16 cellular contexts compared by ENCODE assay signal in the genomic region with DNA sequence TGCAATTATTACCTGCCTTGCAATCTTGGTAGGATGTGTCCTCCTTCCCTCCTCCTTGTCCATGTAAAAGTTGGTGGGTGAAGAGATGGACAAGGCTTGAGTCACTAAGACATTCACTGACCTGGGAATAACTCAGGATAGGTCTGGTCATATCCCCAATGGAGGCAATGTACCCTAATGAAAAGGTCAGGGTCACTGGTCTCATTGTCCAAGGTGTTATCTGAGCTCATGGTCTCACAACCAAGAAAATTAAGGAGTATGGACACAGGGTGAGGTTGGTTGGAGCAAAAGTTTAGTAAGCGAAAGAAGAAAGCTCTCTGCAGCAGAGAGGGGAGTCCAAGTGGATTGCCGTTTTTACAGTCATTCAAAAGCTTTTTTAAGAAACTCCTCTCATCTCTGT.
DNase-seq lines count a peak whose midpoint lies in the region; ATAC-seq and TF ChIP-seq lines count a peak whose summit lies in the region.
"Had no signal": no experiment of that assay in that cellular context is flagged by ENCODE, and none has a peak within 500 bp of the region (broad histone marks: within the 10 kb centered on the region; RNA-seq: fewer than 3 reads in every experiment).

No MANE protein-coding gene starts in this region.

- peaks cover 42% of the 10 kb centered on the region for H3K9me3 Mint-ChIP-seq in WTC11
- peaks cover 18 to 25% of the 10 kb centered on the region in 2 donors for H3K9me3 Mint-ChIP-seq in stimulated activated naive B cell treated with anti-CD40 and anti-IgM and Interleukin-4, amounts not matched to agents 10 μg/mL and 1 μg/mL and 100 μg/mL, for 72 hours

- no peak overlapping the region for H4K91ac ChIP-seq in trophoblast cell (ENCODE audit: low read depth, low read length)

- H3K4me3 ChIP-seq in heart right ventricle (no peak overlapping the region), mesendoderm (ENCODE audit: low read length) (no peak overlapping the region), trophoblast cell (ENCODE audit: low read depth, low read length) (no peak overlapping the region), tibial artery (no peak overlapping the region)
- H3K4me3 ChIP-seq: A549 had no signal

- no peak overlapping the region for H2BK15ac ChIP-seq in mesendoderm (replicated peaks; ENCODE audit: low read depth)

- no peak overlapping the region for H3K9ac ChIP-seq in mesendoderm (ENCODE audit: low read length)
- peak overlapping the region; percentile 2 for H3K9ac ChIP-seq in trophoblast cell (ENCODE audit: low read length)

- CTCF ChIA-PET in WTC11 (lab: Charles Lee) = interaction anchor here (0.6 to 1.0 kb wide), 2 partner anchors 16 to 203 kb away, joined by 3 read pairs; no protein-coding TSS in a partner anchor

- H3K4me3 Mint-ChIP-seq in WTC11 = no peak overlapping the region
- no peak overlapping the region for H3K4me3 Mint-ChIP-seq in stimulated activated naive B cell treated with anti-CD40 and anti-IgM and Interleukin-4, amounts not matched to agents 10 μg/mL and 1 μg/mL and 100 μg/mL, for 72 hours
- H3K4me3 Mint-ChIP-seq: CD14-positive monocyte; CD8-positive, alpha-beta T cell; IgD-negative memory B cell had no signal

- peaks cover 42% of the 10 kb centered on the region for H3K36me3 Mint-ChIP-seq in WTC11
- peaks cover 9 to 20% of the 10 kb centered on the region in 2 donors for H3K36me3 Mint-ChIP-seq in stimulated activated naive B cell treated with anti-CD40 and anti-IgM and Interleukin-4, amounts not matched to agents 10 μg/mL and 1 μg/mL and 100 μg/mL, for 72 hours
- H3K36me3 Mint-ChIP-seq: CD14-positive monocyte had no signal

- H4K12ac ChIP-seq in trophoblast cell (ENCODE audit: low read depth, low read length) = no peak overlapping the region

- no peak overlapping the region for H3K23ac ChIP-seq in mesendoderm (ENCODE audit: low read length)
- no peak overlapping the region for H3K23ac ChIP-seq in trophoblast cell (ENCODE audit: low read length)

- H3K79me1 ChIP-seq in mesendoderm (ENCODE audit: low read length) (no peaks in the 10 kb centered on the region), trophoblast cell (ENCODE audit: low read length) (no peaks in the 10 kb centered on the region)

- no peak overlapping the region for H3K4me2 ChIP-seq in mesendoderm (ENCODE audit: low read length)
- H3K4me2 ChIP-seq in trophoblast cell (ENCODE audit: low read length) = no peak overlapping the region
- H3K4me2 ChIP-seq: A549 had no signal

- H3K27ac Mint-ChIP-seq in WTC11 = peak overlapping the region; percentile 10
- no peak overlapping the region for H3K27ac Mint-ChIP-seq in stimulated activated naive B cell treated with anti-CD40 and anti-IgM and Interleukin-4, amounts not matched to agents 10 μg/mL and 1 μg/mL and 100 μg/mL, for 72 hours
- H3K27ac Mint-ChIP-seq: CD14-positive monocyte; CD8-positive, alpha-beta T cell; IgD-negative memory B cell had no signal

- H3K79me2 ChIP-seq in mesendoderm (ENCODE audit: control insufficient read depth, insufficient read depth, low read length) = no peaks in the 10 kb centered on the region
- H3K79me2 ChIP-seq in trophoblast cell (ENCODE audit: control insufficient read depth, insufficient read depth, low read length, poor library complexity) = no peaks in the 10 kb centered on the region

- H3K27me3 Mint-ChIP-seq in WTC11 (ENCODE audit: low read depth) = no peaks in the 10 kb centered on the region; the same call in 1 of the 2 replicates
- H3K27me3 Mint-ChIP-seq in stimulated activated naive B cell treated with anti-CD40 and anti-IgM and Interleukin-4, amounts not matched to agents 10 μg/mL and 1 μg/mL and 100 μg/mL, for 72 hours = no peaks in the 10 kb centered on the region
- H3K27me3 Mint-ChIP-seq: IgD-negative memory B cell had no signal

- H3K14ac ChIP-seq in trophoblast cell (ENCODE audit: low read length) = no peak overlapping the region

- H2BK120ac ChIP-seq in mesendoderm (ENCODE audit: low read depth, low read length) (no peak overlapping the region), trophoblast cell (ENCODE audit: insufficient read depth, low read length, poor library complexity) (no peak overlapping the region)

- no peak overlapping the region for H2AK5ac ChIP-seq in mesendoderm (ENCODE audit: low read length)
- no peak overlapping the region for H2AK5ac ChIP-seq in trophoblast cell (ENCODE audit: low read length)

- H3K4me1 ChIP-seq in heart right ventricle = peaks cover 0 to 5% (median 0%) of the 10 kb centered on the region in 9 donors
- peaks cover 2% of the 10 kb centered on the region for H3K4me1 ChIP-seq in mesendoderm (ENCODE audit: control insufficient read depth, low read depth, low read length)
- H3K4me1 ChIP-seq in trophoblast cell (ENCODE audit: control insufficient read depth in 1 of 2, insufficient read depth in 2 of 2, low read length in 2 of 2) = no peaks in the 10 kb centered on the region
- H3K4me1 ChIP-seq in tibial artery = no peaks in the 10 kb centered on the region
- H3K4me1 ChIP-seq: A549 had no signal

- TF ChIP-seq CTCF in WTC11 (IDR thresholded peaks at IDR 0.05) = no peak
- TF ChIP-seq CTCF in heart right ventricle (IDR thresholded peaks at IDR 0.05) = no peak
- no peak for TF ChIP-seq CTCF in tibial artery (IDR thresholded peaks at IDR 0.05)

- no peak overlapping the region for H2BK5ac ChIP-seq in mesendoderm (ENCODE audit: low read length)
- H2BK5ac ChIP-seq in trophoblast cell (ENCODE audit: low read depth, low read length, poor library complexity) = no peak overlapping the region

- DNase-seq in WTC11 (ENCODE audit: low spot score) = no peak
- no peak for DNase-seq in heart right ventricle
- no peak for DNase-seq in mesendoderm
- no peak for DNase-seq in trophoblast cell
- DNase-seq in stimulated activated naive B cell treated with anti-CD40 and anti-IgM and Interleukin-4, amounts not matched to agents 10 μg/mL and 1 μg/mL and 100 μg/mL, for 72 hours = no peak
- DNase-seq in DMS153 (lab: John Stamatoyannopoulos, UW) = no peak
- DNase-seq in tibial artery = no peak
- DNase-seq in NCI-H1930 (lab: John Stamatoyannopoulos, UW) = no peak
- DNase-seq: CD8-positive, alpha-beta T cell; COR-L47; DND-41; GDM1 had no signal

- H2AFZ ChIP-seq in trophoblast cell (ENCODE audit: insufficient read depth, low read length, poor library complexity) = no peak overlapping the region

- POLR2A ChIA-PET in WTC11 (lab: Charles Lee) = no interaction called here

- intact Hi-C loops in heart right ventricle (cut with DNase I) (no loop called here), tibial artery (cut with DNase I; ENCODE audit: low total_unique reads) (no loop called here)

- peaks cover 0 to 81% (median 11%) of the 10 kb centered on the region in 11 donors for H3K9me3 ChIP-seq in heart right ventricle
- no peaks in the 10 kb centered on the region for H3K9me3 ChIP-seq in trophoblast cell (ENCODE audit: insufficient read depth, low read depth, low read length)
- H3K9me3 ChIP-seq in tibial artery = peaks cover 0 to 45% (median 9%) of the 10 kb centered on the region in 3 donors
- H3K9me3 ChIP-seq: A549 had no signal

- H3K36me3 ChIP-seq in heart right ventricle (no peaks in the 10 kb centered on the region), mesendoderm (ENCODE audit: control insufficient read depth, insufficient read depth, low read length) (no peaks in the 10 kb centered on the region), trophoblast cell (ENCODE audit: control insufficient read depth in 1 of 2, insufficient read depth in 2 of 2, low read length in 2 of 2) (no peaks in the 10 kb centered on the region), tibial artery (peaks cover 3 to 23% (median 15%) of the 10 kb centered on the region in 3 donors)

- 39 to 48% methylated on average over 2 of the region's 2 CpGs for WGBS in heart right ventricle, 2 donors
- no CpG with 5 or more reads among the region's 2 CpGs for WGBS in mesendoderm (ENCODE audit: extremely low coverage, insufficient coverage, low lambda C conversion rate)
- no CpG with 5 or more reads among the region's 2 CpGs for WGBS in trophoblast cell (ENCODE audit: extremely low coverage, insufficient coverage, insufficient read length)

- H3K4ac ChIP-seq in mesendoderm (ENCODE audit: low read depth, low read length) (no peak overlapping the region), trophoblast cell (ENCODE audit: low read depth, low read length) (no peak overlapping the region)

- no peak overlapping the region for H3K18ac ChIP-seq in mesendoderm (ENCODE audit: low read length)
- no peak overlapping the region for H3K18ac ChIP-seq in trophoblast cell (ENCODE audit: low read length)

- H4K8ac ChIP-seq in mesendoderm (ENCODE audit: low read depth, low read length) (no peak overlapping the region), trophoblast cell (ENCODE audit: low read depth, low read length) (no peak overlapping the region)

- H3K27ac ChIP-seq in heart right ventricle (peak overlapping the region in 2 of 10 donors; percentile 3 to 7), mesendoderm (ENCODE audit: low read depth, low read length) (peak overlapping the region; percentile 6), trophoblast cell (ENCODE audit: low read depth, low read length) (peak overlapping the region; percentile 16), tibial artery (no peak overlapping the region)
- H3K27ac ChIP-seq: A549 had no signal

- no peaks in the 10 kb centered on the region for H3K27me3 ChIP-seq in heart right ventricle
- no peaks in the 10 kb centered on the region for H3K27me3 ChIP-seq in mesendoderm (ENCODE audit: insufficient read depth, low read length, poor library complexity)
- H3K27me3 ChIP-seq in trophoblast cell (ENCODE audit: insufficient read depth, low read length) = no peaks in the 10 kb centered on the region
- no peaks in the 10 kb centered on the region for H3K27me3 ChIP-seq in tibial artery

- no peak for ATAC-seq in WTC11
- peak in 5 of 8 donors; percentile 4 to 40 (median 11) for ATAC-seq in heart right ventricle
- no peak for ATAC-seq in stimulated activated naive B cell treated with anti-CD40 and anti-IgM and Interleukin-4, amounts not matched to agents 10 μg/mL and 1 μg/mL and 100 μg/mL, for 72 hours (replicated peaks)
- ATAC-seq: A549; CD8-positive, alpha-beta T cell; HCT116 had no signal

- no peak overlapping the region for H2BK12ac ChIP-seq in trophoblast cell (ENCODE audit: low read length)

- H3K56ac ChIP-seq in mesendoderm (ENCODE audit: low read length) = no peak overlapping the region

- no peak overlapping the region for H4K5ac ChIP-seq in mesendoderm (ENCODE audit: low read length)

- peaks cover 6% of the 10 kb centered on the region; the same call in 1 of the 2 replicates for H3K4me1 Mint-ChIP-seq in WTC11
- H3K4me1 Mint-ChIP-seq in stimulated activated naive B cell treated with anti-CD40 and anti-IgM and Interleukin-4, amounts not matched to agents 10 μg/mL and 1 μg/mL and 100 μg/mL, for 72 hours = peaks cover 0 to 6% of the 10 kb centered on the region in 2 donors
- H3K4me1 Mint-ChIP-seq: CD14-positive monocyte, IgD-negative memory B cell had no signal

TF ChIP-seq in WTC11, 78 proteins besides CTCF, POLR2A, EP300 and RAD21 (continues in another document):
- 0 out of 2 replicates have a peak, but pooled peaks have one; percentile 46 for TF ChIP-seq ZNF671 (CRISPR knock-in tag; IDR thresholded peaks at IDR 0.05)

Comparison
In these comparisons a context has a peak if more than half of its experiments do, and no peak if none do; other contexts are left out.
1. ATAC-seq: peak in heart right ventricle (5 of 8); none in WTC11 (single experiment) and stimulated activated naive B cell treated with anti-CD40 and anti-IgM and Interleukin-4, amounts not matched to agents 10 μg/mL and 1 μg/mL and 100 μg/mL, for 72 hours (0 of 2).
2. H3K27ac ChIP-seq: peak in mesendoderm (single experiment) and trophoblast cell (single experiment); none in tibial artery (0 of 2).